In the genomic region with DNA sequence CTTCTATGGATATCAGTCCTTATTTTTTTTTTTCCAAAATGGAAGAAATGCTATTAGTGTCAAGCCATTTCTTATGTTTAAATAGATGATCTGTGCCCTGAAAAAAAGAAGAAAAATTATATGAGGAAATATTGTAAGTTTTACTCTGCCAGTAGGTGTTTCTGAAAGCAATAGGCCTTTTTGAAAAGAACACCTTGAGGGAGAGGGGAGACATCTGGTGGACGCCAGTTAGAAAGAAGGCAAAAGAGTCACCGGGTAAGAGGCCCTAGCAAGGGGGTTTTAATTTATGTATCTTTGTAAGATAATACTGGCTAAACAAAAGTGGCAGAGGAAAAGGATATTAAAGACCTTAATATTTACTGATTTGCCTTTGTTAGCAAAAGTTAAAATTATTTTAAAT, we compare ENCODE assay signal across 9 cellular contexts. TPM values are rescaled to one million over a fixed set of nuclear protein-coding genes. Genes with fewer than 3 reads are reported as not detected.
DNase-seq lines count a peak whose midpoint lies in the region; ATAC-seq and TF ChIP-seq lines count a peak whose summit lies in the region.
"Had no signal": no experiment of that assay in that cellular context is flagged by ENCODE, and none has a peak within 500 bp of the region (broad histone marks: within the 10 kb centered on the region; RNA-seq: fewer than 3 reads in every experiment).

No MANE protein-coding gene starts in this region.

- intact Hi-C loops in colonic mucosa (cut with DNase I) (loop anchor here (10.0 kb wide), 3 partner anchors 92 to 1032 kb away; no protein-coding TSS in a partner anchor), prostate gland (cut with DNase I) (no loop called here)

- 10% methylated on average over 2 of the region's 2 CpGs for WGBS in prostate gland

- H3K27me3 ChIP-seq in colonic mucosa, result no peaks in the 10 kb centered on the region
- no peaks in the 10 kb centered on the region for H3K27me3 ChIP-seq in prostate gland (replicated peaks; ENCODE audit: insufficient read depth)
- H3K27me3 ChIP-seq: BLaER1 treated with 17β-estradiol and CSF1 and Interleukin-3, amounts not matched to agents 10 nM and 100 nM had no signal

- TF ChIP-seq POLR2A in prostate gland (IDR thresholded peaks at IDR 0.05), result no peak

- ATAC-seq in HG02852 (IDR thresholded peaks at IDR 0.05; ENCODE audit: unreplicated experiment) (no peak), HG03521 (IDR thresholded peaks at IDR 0.05; ENCODE audit: unreplicated experiment) (no peak)

- no peak overlapping the region for H3K27ac ChIP-seq in colonic mucosa
- no peak overlapping the region for H3K27ac ChIP-seq in prostate gland
- H3K27ac ChIP-seq: BLaER1 treated with 17β-estradiol and CSF1 and Interleukin-3, amounts not matched to agents 10 nM and 100 nM had no signal

- H3K4me1 ChIP-seq in colonic mucosa (no peaks in the 10 kb centered on the region), prostate gland (replicated peaks) (no peaks in the 10 kb centered on the region)
- H3K4me1 ChIP-seq: BLaER1 treated with 17β-estradiol and CSF1 and Interleukin-3, amounts not matched to agents 10 nM and 100 nM had no signal

- no peak overlapping the region for H3K4me3 ChIP-seq in colonic mucosa
- no peak overlapping the region for H3K4me3 ChIP-seq in prostate gland
- H3K4me3 ChIP-seq: BLaER1 treated with 17β-estradiol and CSF1 and Interleukin-3, amounts not matched to agents 10 nM and 100 nM had no signal

- TF ChIP-seq CTCF in colonic mucosa (IDR thresholded peaks at IDR 0.05), result no peak
- TF ChIP-seq CTCF in prostate gland (IDR thresholded peaks at IDR 0.05), result peak in 3 of 4 experiments; percentile 39 to 62 (median 43)

- DNase-seq in NCI-H2171 treated with DMSO at 0.1 percent for 48 hours (lab: John Stamatoyannopoulos, UW) (peak; percentile 41), NCI-H2171 (lab: John Stamatoyannopoulos, UW) (no peak), NCI-H1417 treated with DMSO at 0.1 percent for 48 hours (lab: John Stamatoyannopoulos, UW) (peak; percentile 45), colonic mucosa (peak; percentile 36), prostate gland (ENCODE audit: low spot score) (peak; percentile 36), GM19238 (ENCODE audit: insufficient read length, low spot score) (no peak)

- H3K36me3 ChIP-seq in colonic mucosa (no peaks in the 10 kb centered on the region), prostate gland (no peaks in the 10 kb centered on the region)
- H3K36me3 ChIP-seq: BLaER1 treated with 17β-estradiol and CSF1 and Interleukin-3, amounts not matched to agents 10 nM and 100 nM had no signal

- no peaks in the 10 kb centered on the region for H3K9me3 ChIP-seq in colonic mucosa
- no peaks in the 10 kb centered on the region for H3K9me3 ChIP-seq in prostate gland
- H3K9me3 ChIP-seq: BLaER1 treated with 17β-estradiol and CSF1 and Interleukin-3, amounts not matched to agents 10 nM and 100 nM had no signal

- H3K9ac ChIP-seq in colonic mucosa (ENCODE audit: low read depth in 2 of 2, low read length in 2 of 2), result no peak overlapping the region
- H3K9ac ChIP-seq: BLaER1 treated with 17β-estradiol and CSF1 and Interleukin-3, amounts not matched to agents 10 nM and 100 nM had no signal

RNA-seq across cellular contexts. Expression of gene DYNAP, which starts 56.1 kb away (rescaled TPM):
- not detected for total RNA-seq in colonic mucosa
- total RNA-seq in prostate gland, result not detected

Comparison
In these comparisons a context has a peak if more than half of its experiments do, and no peak if none do; other contexts are left out.
1. DNase-seq: peak in NCI-H2171 treated with DMSO at 0.1 percent for 48 hours (single experiment), NCI-H1417 treated with DMSO at 0.1 percent for 48 hours (single experiment), colonic mucosa (single experiment) and prostate gland (single experiment); none in NCI-H2171 (single experiment) and GM19238 (single experiment).